26 cellular contexts compared by ENCODE assay signal in the genomic region with DNA sequence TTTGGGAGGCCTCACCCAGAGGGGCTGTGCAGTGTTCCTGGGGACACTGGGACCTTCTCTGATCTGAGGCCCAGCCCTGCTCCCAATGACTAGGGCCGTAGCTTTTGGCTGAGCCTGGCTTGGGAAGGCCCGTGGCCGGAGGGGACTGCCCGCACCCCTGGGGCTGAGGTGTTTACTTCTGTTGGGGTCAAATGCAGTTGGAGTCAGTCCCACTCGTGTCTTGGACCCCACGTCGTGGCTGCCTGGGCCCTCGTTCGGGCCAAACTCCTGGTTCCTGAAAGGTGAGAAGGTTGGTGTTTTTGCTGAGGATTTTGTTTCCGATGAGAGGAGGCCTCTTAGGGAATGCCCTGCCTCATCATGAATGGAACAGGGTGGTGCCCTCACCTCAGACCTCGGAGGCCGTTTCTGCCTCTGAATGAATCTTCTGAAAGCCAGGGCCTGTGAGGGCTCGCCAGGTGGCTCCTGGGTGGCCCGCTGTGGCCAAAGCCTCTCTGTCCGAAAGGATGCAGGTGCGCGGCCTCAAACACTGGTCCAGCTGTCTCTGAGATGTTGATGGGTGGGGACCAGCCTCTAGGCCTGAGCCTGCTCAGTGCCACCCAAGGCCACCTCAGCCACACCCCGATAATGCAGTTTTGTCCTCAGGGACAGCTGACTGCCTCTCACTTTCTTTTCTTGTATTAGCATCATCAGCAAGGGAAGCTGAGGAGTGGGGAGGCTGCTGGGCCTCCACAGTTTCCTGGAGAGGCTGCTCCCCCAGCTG. TPM values are rescaled to one million over a fixed set of nuclear protein-coding genes. Genes with fewer than 3 reads are reported as not detected.
DNase-seq lines count a peak whose midpoint lies in the region; ATAC-seq, FAIRE-seq and TF ChIP-seq lines count a peak whose summit lies in the region.
"Had no signal": no experiment of that assay in that cellular context is flagged by ENCODE, and none has a peak within 500 bp of the region (broad histone marks: within the 10 kb centered on the region; RNA-seq: fewer than 3 reads in every experiment).

No MANE protein-coding gene starts in this region.

- H3K4me1 Mint-ChIP-seq in effector memory CD8-positive, alpha-beta T cell (ENCODE audit: low read depth in 2 of 2) = peaks cover 0 to 3% of the 10 kb centered on the region in 2 donors
- H3K4me1 Mint-ChIP-seq: activated naive CD4-positive, alpha-beta T cell treated with anti-CD3 and anti-CD28 coated beads, Interleukin-2, amount 50 U/mL, for 24 hours; central memory CD8-positive, alpha-beta T cell; natural killer cell had no signal

- H3K27ac ChIP-seq in MM.1S (ENCODE audit: low read length) (no peak overlapping the region), GM12878 (ENCODE audit: control insufficient read depth, insufficient read depth) (no peak overlapping the region), tibial nerve (peak overlapping the region in 3 of 4 donors; percentile 43 to 74 (median 59))
- H3K27ac ChIP-seq: parathyroid adenoma, right atrium auricular region, thyroid gland had no signal

- POLR2A ChIA-PET in GM12878 (lab: Charles Lee) = interaction anchor here (0.6 to 1.1 kb wide), 2 partner anchors 8 to 54 kb away, joined by 3 to 4 read pairs; no protein-coding TSS in a partner anchor

- TF ChIP-seq CTCF in MM.1S (IDR thresholded peaks at IDR 0.05; ENCODE audit: low read length) (no peak), GM12878 (IDR thresholded peaks at IDR 0.05 in 2 of 3, conservative IDR thresholded peaks at IDR 0.05 in 1 of 3; ENCODE audit: control insufficient read depth in 2 of 3, extremely low read depth in 1 of 3, insufficient read depth in 1 of 3, low read depth in 3 of 3, low read length in 3 of 3) (no peak), tibial nerve (IDR thresholded peaks at IDR 0.05) (no peak)

- intact Hi-C loops in GM12878 (cut with micrococcal nuclease; ENCODE audit: unreplicated experiment) = no loop called here

- TF ChIP-seq EP300 in GM12878 (IDR thresholded peaks at IDR 0.05; ENCODE audit: borderline replicate concordance in 1 of 2, control insufficient read depth in 1 of 2, low read depth in 2 of 2, low read length in 2 of 2) (no peak), tibial nerve (IDR thresholded peaks at IDR 0.05) (no peak)

- no peaks in the 10 kb centered on the region for H3K9me2 ChIP-seq in MM.1S (replicated peaks; ENCODE audit: insufficient read depth, low read length)
- H3K9me2 ChIP-seq: SK-N-SH had no signal

- no peaks in the 10 kb centered on the region for H3F3A ChIP-seq in MM.1S (ENCODE audit: insufficient read depth, low read length)

- peaks cover 16 to 44% of the 10 kb centered on the region in 2 donors for H3K27me3 Mint-ChIP-seq in effector memory CD8-positive, alpha-beta T cell
- H3K27me3 Mint-ChIP-seq: activated naive CD4-positive, alpha-beta T cell treated with anti-CD3 and anti-CD28 coated beads, Interleukin-2, amount 50 U/mL, for 24 hours had no signal

- no peaks in the 10 kb centered on the region for H3K4me1 ChIP-seq in MM.1S (ENCODE audit: low read length)
- H3K4me1 ChIP-seq in GM12878 (ENCODE audit: control insufficient read depth, insufficient read depth, low read length) = peaks cover 29% of the 10 kb centered on the region
- H3K4me1 ChIP-seq in tibial nerve = peaks cover 0 to 14% (median 0%) of the 10 kb centered on the region in 4 donors
- H3K4me1 ChIP-seq: parathyroid adenoma, right atrium auricular region had no signal

- RAD21 ChIA-PET in GM12878 (lab: Charles Lee; ENCODE audit: unreplicated experiment) = no interaction called here

- DNase-seq in GM12892 (ENCODE audit: insufficient read length) (no peak), MM.1S (peak; percentile 53), GM12878 (ENCODE audit: low read depth, low spot score) (no peak), tibial nerve (ENCODE audit: low spot score in 2 of 2) (no peak), H4 (ENCODE audit: low spot score) (no peak)
- no peak for DNase-seq in effector memory CD8-positive, alpha-beta T cell
- DNase-seq: activated CD4-positive, alpha-beta T cell treated with anti-CD3 and anti-CD28 coated beads, Interleukin-2, amount 50 U/mL, for 4 hours; CD8-positive, alpha-beta T cell; DMS153; kidney; natural killer cell; NCI-H1694 treated with DMSO at 0.1 percent for 48 hours; NCI-H2171; NCI-H524; SK-N-SH; stimulated activated naive CD8-positive, alpha-beta T cell treated with anti-CD3 and anti-CD28 coated beads, Interleukin-15, Interleukin-2, amounts not matched to agents 100 U/mL and 50 U/mL, for 24 hours had no signal

- H3K4me2 ChIP-seq in MM.1S (ENCODE audit: low read depth, low read length) = no peak overlapping the region
- H3K4me2 ChIP-seq in GM12878 (ENCODE audit: control insufficient read depth, insufficient read depth) = no peak overlapping the region
- H3K4me2 ChIP-seq: SK-N-SH had no signal

- H3K27me3 ChIP-seq in MM.1S (replicated peaks; ENCODE audit: insufficient read depth, low read length) (no peaks in the 10 kb centered on the region; the same call in 1 of the 2 replicates), GM12878 (replicated peaks in 1 of 2; ENCODE audit: control insufficient read depth in 2 of 2, insufficient read depth in 2 of 2, low read length in 1 of 2) (no peaks in the 10 kb centered on the region), tibial nerve (no peaks in the 10 kb centered on the region)
- H3K27me3 ChIP-seq: right atrium auricular region, thyroid gland had no signal

- H3K79me2 ChIP-seq in MM.1S (ENCODE audit: low read length) (no peaks in the 10 kb centered on the region), GM12878 (ENCODE audit: control insufficient read depth, insufficient read depth, low read length) (no peaks in the 10 kb centered on the region)
- H3K79me2 ChIP-seq: parathyroid adenoma had no signal

- H2AFZ ChIP-seq in MM.1S (ENCODE audit: low read length) (no peak overlapping the region), GM12878 (ENCODE audit: control insufficient read depth, low read depth, low read length) (no peak overlapping the region; the same call in 1 of the 2 replicates)
- H2AFZ ChIP-seq: parathyroid adenoma had no signal

- in situ Hi-C loops in GM12878 (cut with MboI) = no loop called here

- H3K9me3 Mint-ChIP-seq in effector memory CD8-positive, alpha-beta T cell = no peaks in the 10 kb centered on the region
- H3K9me3 Mint-ChIP-seq: activated naive CD4-positive, alpha-beta T cell treated with anti-CD3 and anti-CD28 coated beads, Interleukin-2, amount 50 U/mL, for 24 hours; activated T-helper 1 cell treated with anti-CD3 and anti-CD28 coated beads, Interleukin-12 subunit alpha, Interleukin-12 subunit beta, Interleukin-2, Interleukin-4 antibody, amounts not matched to agents 30 ng/mL and 10 ng/mL and 1 ng/mL, durations not matched to agents 14 hours and 24 hours and 36 hours; CD8-positive, alpha-beta T cell; central memory CD8-positive, alpha-beta T cell; natural killer cell had no signal

- TF ChIP-seq RAD21 in GM12878 (IDR thresholded peaks at IDR 0.05; ENCODE audit: insufficient read depth, low read depth, low read length) = no peak

- H3K9ac ChIP-seq in MM.1S (ENCODE audit: low read length) (no peak overlapping the region), GM12878 (ENCODE audit: control insufficient read depth, insufficient read depth, low read length) (no peak overlapping the region)
- H3K9ac ChIP-seq: parathyroid adenoma, SK-N-SH had no signal

- H3K36me3 Mint-ChIP-seq in effector memory CD8-positive, alpha-beta T cell (ENCODE audit: insufficient read depth) = peaks cover 4% of the 10 kb centered on the region
- H3K36me3 Mint-ChIP-seq: activated naive CD4-positive, alpha-beta T cell treated with anti-CD3 and anti-CD28 coated beads, Interleukin-2, amount 50 U/mL, for 24 hours; CD8-positive, alpha-beta T cell; natural killer cell had no signal

- no TSS peak for BruUV-seq in GM12878 (replicated peaks; lab: Mats Ljungman, UMichigan)

- SMC1A ChIA-PET in GM12878 (lab: Charles Lee; ENCODE audit: uncharacterized antibody, unreplicated experiment) = no interaction called here

- H3K9me3 ChIP-seq in MM.1S (replicated peaks; ENCODE audit: insufficient read depth, low read length) = no peaks in the 10 kb centered on the region
- no peaks in the 10 kb centered on the region for H3K9me3 ChIP-seq in GM12878 (replicated peaks; ENCODE audit: control insufficient read depth, insufficient read depth, low read length)
- H3K9me3 ChIP-seq in tibial nerve = no peaks in the 10 kb centered on the region
- H3K9me3 ChIP-seq: right atrium auricular region, SK-N-SH, thyroid gland had no signal

- no peak overlapping the region for H3K4me3 Mint-ChIP-seq in effector memory CD8-positive, alpha-beta T cell
- H3K4me3 Mint-ChIP-seq: activated naive CD4-positive, alpha-beta T cell treated with anti-CD3 and anti-CD28 coated beads, Interleukin-2, amount 50 U/mL, for 24 hours; activated T-helper 1 cell treated with anti-CD3 and anti-CD28 coated beads, Interleukin-12 subunit alpha, Interleukin-12 subunit beta, Interleukin-2, Interleukin-4 antibody, amounts not matched to agents 30 ng/mL and 10 ng/mL and 1 ng/mL, durations not matched to agents 14 hours and 24 hours and 36 hours; CD8-positive, alpha-beta T cell; central memory CD8-positive, alpha-beta T cell; natural killer cell had no signal

- H3K4me3 ChIP-seq in MM.1S (ENCODE audit: low read length) (no peak overlapping the region), GM12878 (no peak overlapping the region), tibial nerve (no peak overlapping the region)
- H3K4me3 ChIP-seq: right atrium auricular region, thyroid gland had no signal

- H4K20me1 ChIP-seq in MM.1S (ENCODE audit: insufficient read depth, low read length) (no peaks in the 10 kb centered on the region), GM12878 (ENCODE audit: control insufficient read depth, insufficient read depth) (no peaks in the 10 kb centered on the region)

- no peak overlapping the region for H3K27ac Mint-ChIP-seq in effector memory CD8-positive, alpha-beta T cell
- H3K27ac Mint-ChIP-seq: activated naive CD4-positive, alpha-beta T cell treated with anti-CD3 and anti-CD28 coated beads, Interleukin-2, amount 50 U/mL, for 24 hours; activated T-helper 1 cell treated with anti-CD3 and anti-CD28 coated beads, Interleukin-12 subunit alpha, Interleukin-12 subunit beta, Interleukin-2, Interleukin-4 antibody, amounts not matched to agents 30 ng/mL and 10 ng/mL and 1 ng/mL, durations not matched to agents 14 hours and 24 hours and 36 hours; CD8-positive, alpha-beta T cell; natural killer cell had no signal

- TF ChIP-seq POLR2A in GM12892 (IDR thresholded peaks at IDR 0.05; ENCODE audit: low read depth, low read length) (no peak), GM12878 (IDR thresholded peaks at IDR 0.05; ENCODE audit: low read depth, low read length) (no peak), tibial nerve (IDR thresholded peaks at IDR 0.05) (no peak)

- FAIRE-seq in GM12892 (lab: Jason Lieb, UNC) (peak; percentile 87), GM12878 (lab: Jason Lieb, UNC) (peak; percentile 35)
- FAIRE-seq: astrocyte, endothelial cell of umbilical vein, kidney had no signal

- CTCF ChIA-PET in GM12878 (lab: Yijun Ruan, JAX) = no interaction called here

- WGBS in GM12878 (ENCODE audit: insufficient coverage, insufficient replicate concordance, low lambda C conversion rate, missing lambda C conversion rate) = 38% methylated on average over 18 of the region's 18 CpGs
- WGBS in tibial nerve, 2 donors = 61 to 72% methylated on average over 14 to 18 of the region's 18 CpGs

- H3K36me3 ChIP-seq in MM.1S (replicated peaks; ENCODE audit: insufficient read depth, low read length) = no peaks in the 10 kb centered on the region
- H3K36me3 ChIP-seq in GM12878 (ENCODE audit: control insufficient read depth in 2 of 2, insufficient read depth in 2 of 2, low read length in 1 of 2) = no peaks in the 10 kb centered on the region
- no peaks in the 10 kb centered on the region for H3K36me3 ChIP-seq in tibial nerve
- H3K36me3 ChIP-seq: right atrium auricular region, thyroid gland had no signal

- ATAC-seq in GM12878 = peak; percentile 78
- no peak for ATAC-seq in effector memory CD8-positive, alpha-beta T cell (replicated peaks)
- ATAC-seq in GM18517 (IDR thresholded peaks at IDR 0.05; ENCODE audit: unreplicated experiment) = no peak
- ATAC-seq: CD8-positive, alpha-beta T cell; natural killer cell; stimulated activated naive CD8-positive, alpha-beta T cell treated with anti-CD3 and anti-CD28 coated beads, Interleukin-15, Interleukin-2, amounts not matched to agents 100 U/mL and 50 U/mL, for 24 hours had no signal

RNA-seq across cellular contexts. Expression of gene A4GALT, which starts 40.3 kb away (rescaled TPM):
- 4.0 TPM for polyA plus RNA-seq in GM12892 (2012; ENCODE audit: missing spikeins)
- 22.1 and 26.5 TPM in 2 replicates for total RNA-seq in GM12878 (2013; cell fraction: nucleolus; rRNA removed)
- total RNA-seq in GM12878 (2014; rRNA removed) = 1.6 and 2.3 TPM in 2 replicates
- 0.51 and 1.1 TPM in 2 replicates for total RNA-seq in GM12878 (2014; rRNA removed; fragmentation: Illumina TruSeq; extraction: Trizol)
- 2.6 TPM in 2 replicates for total RNA-seq in GM12878 (2021)
- polyA plus RNA-seq in GM12878 (2011; ENCODE audit: low read depth) = 1.0 TPM
- polyA plus RNA-seq in GM12878 (2011; rRNA removed) = 1.8 and 3.9 TPM in 2 replicates
- polyA plus RNA-seq in GM12878 (2011; cell fraction: cytosol; rRNA removed) = 5.5 and 6.8 TPM in 2 replicates
- 8.8 and 12.0 TPM in 2 replicates for polyA plus RNA-seq in GM12878 (2011; cell fraction: nucleus; rRNA removed)
- polyA plus RNA-seq in GM12878 (2012) = 6.2 and 8.3 TPM in 2 replicates
- polyA plus RNA-seq in GM12878 (2014; fragmentation: Illumina TruSeq; extraction: Trizol) = 0.25 TPM in 1 of 2 replicates, not detected in the other
- under 1 TPM in 1 of 2 experiments, not detected in 1; 0.04 TPM for polyA plus RNA-seq in GM12878 (2014; fragmentation: Nextera tagmentation; extraction: Ambion mirVana)
- polyA plus RNA-seq in GM12878 (2014; rRNA removed) = 2.6 and 2.7 TPM in 2 replicates
- polyA plus RNA-seq in GM12878 (2016; fragmentation: Nextera tagmentation; extraction: Ambion mirVana) = 1 to 10 TPM; 2.2 to 3.4 TPM
- polyA minus RNA-seq in GM12878 (2011; rRNA and poly(A)+ RNA removed) = 3.7 and 8.6 TPM in 2 replicates
- 3.5 and 5.2 TPM in 2 replicates for polyA minus RNA-seq in GM12878 (2011; cell fraction: cytosol; rRNA and poly(A)+ RNA removed)
- polyA minus RNA-seq in GM12878 (2011; cell fraction: nucleus; rRNA and poly(A)+ RNA removed) = 3.5 and 6.6 TPM in 2 replicates
- total RNA-seq in tibial nerve = 100 to 1,000 TPM in 2 of 4 donors, 10 to 100 TPM in 2; 73.0 to 146 (median 99.0) TPM
- 0.48 and 2.2 TPM in 2 replicates for total RNA-seq in H4 (2014; rRNA removed; shearing (Covaris generic))
- total RNA-seq: activated T-helper 1 cell treated with anti-CD3 and anti-CD28 coated beads, Interleukin-12 subunit alpha, Interleukin-12 subunit beta, Interleukin-2, Interleukin-4 antibody, amounts not matched to agents 30 ng/mL and 10 ng/mL and 1 ng/mL, durations not matched to agents 14 hours and 24 hours and 36 hours; CD8-positive, alpha-beta T cell; T-helper 2 cell treated with Interferon-gamma antibody and Interleukin-4, amounts not matched to agents 100 ng/mL and 5 ng/mL, for 36 hours had no signal

Comparison
In these comparisons a context has a peak if more than half of its experiments do, and no peak if none do; other contexts are left out.
1. H3K27ac ChIP-seq: peak in tibial nerve (3 of 4); none in MM.1S (single experiment) and GM12878 (single experiment).